8 cellular contexts compared by ENCODE assay signal in genomic region chr4:56467284-56468096, GRCh38. TPM values are rescaled to one million over a fixed set of nuclear protein-coding genes. Genes with fewer than 3 reads are reported as not detected.
DNase-seq lines count a peak whose midpoint lies in the region; ATAC-seq, FAIRE-seq and TF ChIP-seq lines count a peak whose summit lies in the region.

A gene with protein sequence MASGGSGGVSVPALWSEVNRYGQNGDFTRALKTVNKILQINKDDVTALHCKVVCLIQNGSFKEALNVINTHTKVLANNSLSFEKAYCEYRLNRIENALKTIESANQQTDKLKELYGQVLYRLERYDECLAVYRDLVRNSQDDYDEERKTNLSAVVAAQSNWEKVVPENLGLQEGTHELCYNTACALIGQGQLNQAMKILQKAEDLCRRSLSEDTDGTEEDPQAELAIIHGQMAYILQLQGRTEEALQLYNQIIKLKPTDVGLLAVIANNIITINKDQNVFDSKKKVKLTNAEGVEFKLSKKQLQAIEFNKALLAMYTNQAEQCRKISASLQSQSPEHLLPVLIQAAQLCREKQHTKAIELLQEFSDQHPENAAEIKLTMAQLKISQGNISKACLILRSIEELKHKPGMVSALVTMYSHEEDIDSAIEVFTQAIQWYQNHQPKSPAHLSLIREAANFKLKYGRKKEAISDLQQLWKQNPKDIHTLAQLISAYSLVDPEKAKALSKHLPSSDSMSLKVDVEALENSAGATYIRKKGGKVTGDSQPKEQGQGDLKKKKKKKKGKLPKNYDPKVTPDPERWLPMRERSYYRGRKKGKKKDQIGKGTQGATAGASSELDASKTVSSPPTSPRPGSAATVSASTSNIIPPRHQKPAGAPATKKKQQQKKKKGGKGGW (plus strand): TSS chr4:56467617. CDS start chr4:56467636, 19 bp downstream.

- DNase-seq in NCI-H2227 (lab: John Stamatoyannopoulos, UW; ENCODE audit: unreplicated experiment) (peak; percentile 84), bronchial epithelial cell (ENCODE audit: low read depth) (peak; percentile 81), iPS-NIHi11 (ENCODE audit: low spot score) (peak; percentile 91), smooth muscle cell (lab: John Stamatoyannopoulos, UW; ENCODE audit: unreplicated experiment) (peak; percentile 49)

- TF ChIP-seq CTCF in WI38 (IDR thresholded peaks at IDR 0.05; ENCODE audit: low read depth, low read length) (no peak), bronchial epithelial cell (IDR thresholded peaks at IDR 0.05; ENCODE audit: insufficient read depth, low read length, severe bottlenecking) (no peak), smooth muscle cell (IDR thresholded peaks at IDR 0.05; ENCODE audit: borderline replicate concordance, insufficient read depth, poor library complexity, severe bottlenecking) (no peak)

- no peak for FAIRE-seq in bronchial epithelial cell (lab: Jason Lieb, UNC)

- peaks cover 7% of the 10 kb centered on the region for H3F3A ChIP-seq in smooth muscle cell (ENCODE audit: low read depth)

- no peaks in the 10 kb centered on the region for H3K9me3 ChIP-seq in smooth muscle cell (replicated peaks; ENCODE audit: low read depth)

- H3K79me2 ChIP-seq in ACC112 (ENCODE audit: control insufficient read depth, insufficient read depth, low read length, unreplicated experiment) = peaks cover 67% of the 10 kb centered on the region
- H3K79me2 ChIP-seq in smooth muscle cell (ENCODE audit: low read depth) = peaks cover 60% of the 10 kb centered on the region

- H3K36me3 ChIP-seq in ACC112 (ENCODE audit: insufficient read depth, low read length) (peaks cover 14% of the 10 kb centered on the region), bronchial epithelial cell (ENCODE audit: control insufficient read depth, insufficient read depth, low read length) (peaks cover 5% of the 10 kb centered on the region), smooth muscle cell (ENCODE audit: low read depth) (peaks cover 11% of the 10 kb centered on the region)

- H3K4me3 ChIP-seq in ACC112 (ENCODE audit: low read depth, low read length) (peak within 1 kb of the TSS; percentile 90), WI38 (ENCODE audit: low read depth, low read length) (peak within 1 kb of the TSS; percentile 99), bronchial epithelial cell (ENCODE audit: low read depth, low read length) (peak within 1 kb of the TSS; percentile 95), smooth muscle cell (peak within 1 kb of the TSS; percentile 74)

- peaks cover 32% of the 10 kb centered on the region for H3K4me1 ChIP-seq in ACC112 (ENCODE audit: control insufficient read depth, insufficient read depth, low read length, unreplicated experiment)
- peaks cover 21% of the 10 kb centered on the region for H3K4me1 ChIP-seq in smooth muscle cell (ENCODE audit: low read depth)

- peak within 1 kb of the TSS; percentile 88 for H3K4me2 ChIP-seq in smooth muscle cell

- H3K9ac ChIP-seq in smooth muscle cell (ENCODE audit: low read depth) = peak within 1 kb of the TSS; percentile 97

- H4K20me1 ChIP-seq in smooth muscle cell (ENCODE audit: low read depth) = peaks cover 26% of the 10 kb centered on the region

- peak; percentile 93 for ATAC-seq in GM18868 (IDR thresholded peaks at IDR 0.05; ENCODE audit: unreplicated experiment)
- ATAC-seq in HG03108 (IDR thresholded peaks at IDR 0.05; ENCODE audit: unreplicated experiment) = peak; percentile 86

- H3K27me3 ChIP-seq in ACC112 (ENCODE audit: insufficient read depth, low read length) (no peaks in the 10 kb centered on the region), bronchial epithelial cell (ENCODE audit: control insufficient read depth, insufficient read depth, low read length) (no peaks in the 10 kb centered on the region), smooth muscle cell (ENCODE audit: low read depth) (no peaks in the 10 kb centered on the region)

- H3K27ac ChIP-seq in ACC112 (ENCODE audit: low read depth, low read length) = peak within 1 kb of the TSS; percentile 82
- peak within 1 kb of the TSS; percentile 95 for H3K27ac ChIP-seq in smooth muscle cell (ENCODE audit: low read depth)

- under 1% methylated on average over 45 of the region's 62 CpGs for WGBS in smooth muscle cell (ENCODE audit: low lambda C conversion rate)

- H2AFZ ChIP-seq in ACC112 (ENCODE audit: low read length, unreplicated experiment) = peak within 1 kb of the TSS; percentile 31
- H2AFZ ChIP-seq in smooth muscle cell (ENCODE audit: low read depth) = peak within 1 kb of the TSS; percentile 7

RNA-seq across cellular contexts. Expression of the gene that starts here (rescaled TPM):
- total RNA-seq in bronchial epithelial cell = 73.7 and 107 TPM in 2 replicates
- 90.0 and 99.7 TPM in 2 replicates for total RNA-seq in smooth muscle cell
- polyA plus RNA-seq in smooth muscle cell = 113 TPM in 2 replicates

Comparison
In these comparisons a context has a peak if more than half of its experiments do, and no peak if none do; other contexts are left out.
1. Peak in every context shown above with its lines: DNase-seq, ATAC-seq, H3K4me3 ChIP-seq and H3K27ac ChIP-seq.